Comparison of ENCODE assay signal across 8 cellular contexts in the genomic region with DNA sequence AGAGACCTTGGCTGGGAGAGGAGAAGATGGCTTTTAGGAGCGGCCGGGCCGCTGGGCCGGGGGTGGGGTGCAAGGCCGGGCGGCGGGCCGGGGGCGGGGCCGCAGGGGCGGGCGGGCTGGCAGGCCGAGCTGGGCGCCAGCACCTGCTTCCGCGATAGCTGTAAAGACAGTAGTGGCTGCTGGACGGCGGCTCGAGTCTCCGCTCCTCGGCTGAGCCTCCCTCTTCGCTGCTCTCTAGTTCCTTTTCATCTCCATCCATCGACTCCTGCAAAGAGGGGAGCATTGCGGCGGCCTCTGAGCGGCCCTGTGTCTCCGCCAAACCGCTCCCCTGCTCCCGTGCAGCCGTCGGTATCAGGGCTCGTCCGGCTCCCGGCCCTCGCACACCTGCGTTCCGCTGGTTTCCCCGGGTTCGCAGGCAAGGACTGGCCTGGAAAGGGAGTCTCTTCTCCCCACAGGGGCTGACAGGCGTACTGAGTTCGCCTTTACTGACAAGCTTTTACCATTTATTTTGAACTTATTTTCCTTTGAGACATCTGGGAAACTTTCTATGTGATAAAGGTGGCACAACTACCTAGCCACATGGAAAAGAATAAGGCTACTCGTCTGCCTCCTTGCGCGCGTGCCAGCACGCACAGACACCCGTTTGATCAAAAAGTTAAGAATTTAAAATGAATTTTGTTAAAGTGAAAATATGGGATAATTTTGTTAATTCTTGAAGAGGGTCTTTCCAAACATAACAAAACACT. TPM values are rescaled to one million over a fixed set of nuclear protein-coding genes. Genes with fewer than 3 reads are reported as not detected.
DNase-seq lines count a peak whose midpoint lies in the region; ATAC-seq and TF ChIP-seq lines count a peak whose summit lies in the region.

A gene with protein sequence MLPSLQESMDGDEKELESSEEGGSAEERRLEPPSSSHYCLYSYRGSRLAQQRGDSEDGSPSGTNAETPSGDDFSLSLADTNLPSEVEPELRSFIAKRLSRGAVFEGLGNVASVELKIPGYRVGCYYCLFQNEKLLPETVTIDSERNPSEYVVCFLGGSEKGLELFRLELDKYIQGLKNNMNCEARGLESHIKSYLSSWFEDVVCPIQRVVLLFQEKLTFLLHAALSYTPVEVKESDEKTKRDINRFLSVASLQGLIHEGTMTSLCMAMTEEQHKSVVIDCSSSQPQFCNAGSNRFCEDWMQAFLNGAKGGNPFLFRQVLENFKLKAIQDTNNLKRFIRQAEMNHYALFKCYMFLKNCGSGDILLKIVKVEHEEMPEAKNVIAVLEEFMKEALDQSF (minus strand): TSS at position 317 of the 746 bp plus-strand sequence. CDS start 34 bp downstream, at position 283.

- H3K4me1 Mint-ChIP-seq in stimulated activated naive CD8-positive, alpha-beta T cell treated with anti-CD3 and anti-CD28 coated beads, Interleukin-15, amount 100 ng/mL, for 72 hours, result peaks cover 33% of the 10 kb centered on the region

- TF ChIP-seq CTCF in foreskin fibroblast (IDR thresholded peaks at IDR 0.05; ENCODE audit: low read depth, low read length) (no peak), neural cell (IDR thresholded peaks at IDR 0.05; ENCODE audit: poor library complexity, severe bottlenecking) (no peak)

- H3K27me3 ChIP-seq in neural cell (ENCODE audit: insufficient read depth, low read depth, low read length), result no peaks in the 10 kb centered on the region

- H3K9me3 Mint-ChIP-seq in stimulated activated naive CD8-positive, alpha-beta T cell treated with anti-CD3 and anti-CD28 coated beads, Interleukin-15, amount 100 ng/mL, for 72 hours, result no peaks in the 10 kb centered on the region

- H3K27me3 Mint-ChIP-seq in stimulated activated naive CD8-positive, alpha-beta T cell treated with anti-CD3 and anti-CD28 coated beads, Interleukin-15, amount 100 ng/mL, for 72 hours, result no peaks in the 10 kb centered on the region

- peak within 1 kb of the TSS; percentile 71 for H2AFZ ChIP-seq in neural cell (ENCODE audit: low read depth, low read length)

- H4K20me1 ChIP-seq in neural cell (ENCODE audit: insufficient read depth), result no peaks in the 10 kb centered on the region

- no peaks in the 10 kb centered on the region for H3K36me3 ChIP-seq in neural cell (ENCODE audit: insufficient read depth, low read length)

- DNase-seq in DMS 273 treated with DMSO at 0.1 percent for 48 hours (lab: John Stamatoyannopoulos, UW) (peak; percentile 42), SHP77 treated with DMSO at 0.1 percent for 48 hours (lab: John Stamatoyannopoulos, UW) (peak; percentile 55), foreskin fibroblast (peak; percentile 73 to 92)
- peak; percentile 92 for DNase-seq in activated effector memory CD4-positive, alpha-beta T cell treated with anti-CD3 and anti-CD28 coated beads, Interleukin-2, amount 50 U/mL, for 16 hours
- peak; percentile 83 to 87 for DNase-seq in stimulated activated naive CD8-positive, alpha-beta T cell treated with anti-CD3 and anti-CD28 coated beads, Interleukin-15, amount 100 ng/mL, for 72 hours

- no peak; the same call in 1 of the 2 replicates for TF ChIP-seq RAD21 in Ishikawa (IDR thresholded peaks at IDR 0.05; ENCODE audit: low read depth)
- no peak for TF ChIP-seq RAD21 in neural cell (conservative IDR thresholded peaks at IDR 0.05)

- no peaks in the 10 kb centered on the region for H3K79me2 ChIP-seq in neural cell (replicated peaks; ENCODE audit: insufficient read depth, low read length)

- H3K27ac Mint-ChIP-seq in stimulated activated naive CD8-positive, alpha-beta T cell treated with anti-CD3 and anti-CD28 coated beads, Interleukin-15, amount 100 ng/mL, for 72 hours, result peak within 1 kb of the TSS; percentile 93 to 95

- peak within 1 kb of the TSS; percentile 92 for H3K4me2 ChIP-seq in neural cell (ENCODE audit: low read length)

- ATAC-seq in GM21526 (IDR thresholded peaks at IDR 0.05; ENCODE audit: low FRiP score, unreplicated experiment), result peak; percentile 58
- peak; percentile 97 for ATAC-seq in stimulated activated naive CD8-positive, alpha-beta T cell treated with anti-CD3 and anti-CD28 coated beads, Interleukin-15, amount 100 ng/mL, for 72 hours

- no peaks in the 10 kb centered on the region for H3K9me2 ChIP-seq in neural cell (ENCODE audit: insufficient read depth, low read length)

- H3K4me3 Mint-ChIP-seq in stimulated activated naive CD8-positive, alpha-beta T cell treated with anti-CD3 and anti-CD28 coated beads, Interleukin-15, amount 100 ng/mL, for 72 hours, result peak within 1 kb of the TSS; percentile 93 to 95

- H3K9ac ChIP-seq in neural cell (ENCODE audit: low read length), result peak within 1 kb of the TSS; percentile 74

- H3F3A ChIP-seq in neural cell (ENCODE audit: insufficient read depth, low read length, poor library complexity, severe bottlenecking), result no peaks in the 10 kb centered on the region

- peak within 1 kb of the TSS; percentile 64 to 67 for H3K4me3 ChIP-seq in foreskin fibroblast (ENCODE audit: low read depth in 1 of 2, low read length in 2 of 2)
- peak within 1 kb of the TSS; percentile 77 for H3K4me3 ChIP-seq in neural cell (ENCODE audit: low read length)

- H3K27ac ChIP-seq in neural cell (ENCODE audit: low read length), result peak within 1 kb of the TSS; percentile 78

- TF ChIP-seq EP300 in Ishikawa (IDR thresholded peaks at IDR 0.05; ENCODE audit: borderline replicate concordance) (peak; percentile 58), neural cell (conservative IDR thresholded peaks at IDR 0.05; ENCODE audit: poor library complexity, severe bottlenecking) (no peak)

- H3K9me3 ChIP-seq in neural cell (ENCODE audit: low read length), result no peaks in the 10 kb centered on the region

TF ChIP-seq in Ishikawa, 13 proteins besides CTCF, POLR2A, EP300 and RAD21 (continues in another document):
- peak; percentile 21; the same call in 1 of the 2 replicates for TF ChIP-seq CEBPB (IDR thresholded peaks at IDR 0.05)
- TF ChIP-seq NFIC (IDR thresholded peaks at IDR 0.05), result peak; percentile 57; the same call in 1 of the 2 replicates
- no peak; the same call in 1 of the 2 replicates for TF ChIP-seq FOXM1 (IDR thresholded peaks at IDR 0.05; ENCODE audit: borderline replicate concordance, low read depth)
- peak; percentile 83 for TF ChIP-seq YY1 (IDR thresholded peaks at IDR 0.05; ENCODE audit: low read depth)
- TF ChIP-seq TAF1 (IDR thresholded peaks at IDR 0.05; ENCODE audit: low read depth), result peak; percentile 94
- peak; percentile 75 for TF ChIP-seq USF1 (IDR thresholded peaks at IDR 0.05)
- TF ChIP-seq TEAD4 (IDR thresholded peaks at IDR 0.05), result peak; percentile 56
- TF ChIP-seq TCF12 (IDR thresholded peaks at IDR 0.05; ENCODE audit: low read depth), result peak; percentile 64; the same call in 1 of the 2 replicates
- no peak for TF ChIP-seq EGR1 (IDR thresholded peaks at IDR 0.05)
- TF ChIP-seq CREB1 (IDR thresholded peaks at IDR 0.05; ENCODE audit: low read depth), result no peak
- TF ChIP-seq ZBTB7A (IDR thresholded peaks at IDR 0.05; ENCODE audit: low read depth), result no peak
- TF ChIP-seq MAX (IDR thresholded peaks at IDR 0.05), result peak; percentile 87

TF ChIP-seq in neural cell, 6 proteins besides CTCF, POLR2A, EP300 and RAD21:
- peak; percentile 62 for TF ChIP-seq MXI1 (conservative IDR thresholded peaks at IDR 0.05; ENCODE audit: poor library complexity, severe bottlenecking)
- TF ChIP-seq REST (IDR thresholded peaks at IDR 0.05; ENCODE audit: borderline replicate concordance), result no peak
- TF ChIP-seq SMC3 (conservative IDR thresholded peaks at IDR 0.05; ENCODE audit: poor library complexity), result peak; percentile 26
- TF ChIP-seq EZH2 (IDR thresholded peaks at IDR 0.05; ENCODE audit: borderline replicate concordance, insufficient read depth, low read length, poor library complexity, severe bottlenecking), result no peak
- peak; percentile 84 for TF ChIP-seq TAF1 (IDR thresholded peaks at IDR 0.05; ENCODE audit: low read depth)
- TF ChIP-seq POLR2AphosphoS5 (IDR thresholded peaks at IDR 0.05), result peak; percentile 82

RNA-seq across cellular contexts. Expression of the gene that starts here (rescaled TPM):
- polyA plus RNA-seq in neural cell, result 68.7 and 77.0 TPM in 2 replicates
- polyA minus RNA-seq in neural cell, result 75.7 and 81.1 TPM in 2 replicates

Comparison
In these comparisons a context has a peak if more than half of its experiments do, and no peak if none do; other contexts are left out.
1. Peak in every context shown above with its lines: DNase-seq, ATAC-seq, H3K4me3 ChIP-seq and H3K27ac ChIP-seq.
2. DNase-seq: peak in every context shown above with its lines; median percentile 92 in activated effector memory CD4-positive, alpha-beta T cell treated with anti-CD3 and anti-CD28 coated beads, Interleukin-2, amount 50 U/mL, for 16 hours; 85 in stimulated activated naive CD8-positive, alpha-beta T cell treated with anti-CD3 and anti-CD28 coated beads, Interleukin-15, amount 100 ng/mL, for 72 hours; 82 in foreskin fibroblast; 55 in SHP77 treated with DMSO at 0.1 percent for 48 hours; 42 in DMS 273 treated with DMSO at 0.1 percent for 48 hours.